17 cellular contexts compared by ENCODE assay signal in the genomic region with DNA sequence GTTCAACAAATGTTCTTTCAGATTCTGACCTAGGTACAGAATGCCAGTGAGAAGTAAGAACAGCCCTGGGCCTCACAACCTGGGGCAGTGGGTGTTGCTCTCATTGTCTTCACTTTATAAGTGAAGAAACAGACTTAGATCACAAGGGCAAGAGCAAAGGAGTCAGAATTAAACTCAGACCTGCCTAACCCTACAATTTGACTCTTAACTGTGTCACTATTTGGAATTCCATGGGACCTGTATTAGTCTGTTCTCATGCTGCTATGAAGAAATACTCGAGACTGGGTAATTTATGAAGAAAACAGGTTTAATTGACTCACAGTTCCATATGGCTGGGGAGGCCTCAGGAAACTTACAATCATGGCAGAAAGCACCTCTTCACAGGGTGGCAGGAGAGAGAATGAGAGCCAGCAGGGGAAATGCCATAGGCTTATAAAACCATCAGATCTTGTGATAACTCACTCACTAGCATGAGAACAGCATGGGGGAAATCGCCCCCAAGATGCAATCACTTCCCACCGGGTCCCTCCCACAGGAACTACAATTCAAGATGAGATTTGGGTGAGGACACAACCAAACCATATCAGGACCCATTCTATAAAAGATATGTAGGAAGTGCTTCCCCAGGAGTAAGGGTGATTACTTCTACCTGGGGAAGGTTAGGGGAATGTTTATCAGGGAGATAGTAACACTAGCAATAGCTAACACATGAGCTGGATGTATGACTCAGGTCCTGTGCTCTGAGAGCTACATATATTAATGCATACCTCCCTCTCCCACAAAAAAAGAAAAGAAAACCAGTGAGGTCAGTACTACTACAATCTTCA.
DNase-seq lines count a peak whose midpoint lies in the region; ATAC-seq and TF ChIP-seq lines count a peak whose summit lies in the region.
"Had no signal": no experiment of that assay in that cellular context is flagged by ENCODE, and none has a peak within 500 bp of the region (broad histone marks: within the 10 kb centered on the region; RNA-seq: fewer than 3 reads in every experiment).

No MANE protein-coding gene starts in this region.

- peak; percentile 81 for DNase-seq in EH (ENCODE audit: low read depth)
- peak; percentile 52 for DNase-seq in astrocyte of the hippocampus (ENCODE audit: low read depth, low spot score)
- DNase-seq in kidney tubule cell (ENCODE audit: low spot score), result peak; percentile 89
- no peak for DNase-seq in effector memory CD8-positive, alpha-beta T cell
- no peak for DNase-seq in D341Med (ENCODE audit: low spot score)
- DNase-seq: activated naive CD4-positive, alpha-beta T cell; DND-41; heart right ventricle; NCI-H1092 treated with DMSO at 0.1 percent for 48 hours; NCI-H2171 treated with DMSO at 0.1 percent for 48 hours had no signal

- no peak for ATAC-seq in effector memory CD8-positive, alpha-beta T cell (replicated peaks)
- ATAC-seq in GM21381 (IDR thresholded peaks at IDR 0.05; ENCODE audit: unreplicated experiment) (no peak), GM21529 (IDR thresholded peaks at IDR 0.05; ENCODE audit: unreplicated experiment) (no peak)
- ATAC-seq: heart right ventricle had no signal

- H3K9me3 ChIP-seq in OCI-LY3 (ENCODE audit: insufficient read depth, low read length), result no peaks in the 10 kb centered on the region
- H3K9me3 ChIP-seq: heart right ventricle, suprapubic skin had no signal

- H3K27me3 Mint-ChIP-seq in effector memory CD8-positive, alpha-beta T cell, result peaks cover 5 to 18% of the 10 kb centered on the region in 2 donors
- H3K27me3 Mint-ChIP-seq: B cell had no signal

- H3K4me1 ChIP-seq in OCI-LY3 (ENCODE audit: low read length), result peaks cover 57% of the 10 kb centered on the region
- H3K4me1 ChIP-seq: suprapubic skin had no signal

- H3K27ac ChIP-seq in OCI-LY3 (ENCODE audit: low read length), result no peak overlapping the region
- H3K27ac ChIP-seq: cardiac muscle cell, heart right ventricle, parathyroid adenoma, suprapubic skin had no signal

- H3K4me3 ChIP-seq in OCI-LY3 (ENCODE audit: low read length), result no peak overlapping the region
- H3K4me3 ChIP-seq: cardiac muscle cell, heart right ventricle, suprapubic skin had no signal

- H3K9ac ChIP-seq in OCI-LY3 (ENCODE audit: low read length), result no peak overlapping the region
- H3K9ac ChIP-seq: parathyroid adenoma had no signal

- peaks cover 4% of the 10 kb centered on the region; the same call in 1 of the 2 replicates for H3K27me3 ChIP-seq in OCI-LY3 (ENCODE audit: low read depth, low read length)
- H3K27me3 ChIP-seq: suprapubic skin had no signal

- no peaks in the 10 kb centered on the region for H4K20me1 ChIP-seq in OCI-LY3 (ENCODE audit: insufficient read depth, low read length)

- no peaks in the 10 kb centered on the region for H3K79me2 ChIP-seq in OCI-LY3 (ENCODE audit: low read length)
- H3K79me2 ChIP-seq: parathyroid adenoma had no signal

- TF ChIP-seq CTCF in OCI-LY3 (IDR thresholded peaks at IDR 0.05; ENCODE audit: low read depth, low read length), result no peak

- H3K4me2 ChIP-seq in OCI-LY3 (ENCODE audit: low read length), result 0 out of 2 replicates have a peak overlapping the region, but pooled peaks have one; percentile 98

- H3K9me3 Mint-ChIP-seq in effector memory CD8-positive, alpha-beta T cell, result no peaks in the 10 kb centered on the region

- no peak overlapping the region for H3K27ac Mint-ChIP-seq in effector memory CD8-positive, alpha-beta T cell
- H3K27ac Mint-ChIP-seq: B cell had no signal

- no peaks in the 10 kb centered on the region for H3K36me3 Mint-ChIP-seq in effector memory CD8-positive, alpha-beta T cell (ENCODE audit: insufficient read depth)

- no peaks in the 10 kb centered on the region for H3K4me1 Mint-ChIP-seq in effector memory CD8-positive, alpha-beta T cell (ENCODE audit: low read depth in 2 of 2)

- H3K36me3 ChIP-seq in OCI-LY3 (replicated peaks; ENCODE audit: low read depth, low read length), result no peaks in the 10 kb centered on the region
- H3K36me3 ChIP-seq: cardiac muscle cell, heart right ventricle, suprapubic skin had no signal

- H2AFZ ChIP-seq in OCI-LY3 (ENCODE audit: low read depth, low read length), result no peak overlapping the region

- H3K4me3 Mint-ChIP-seq in effector memory CD8-positive, alpha-beta T cell, result no peak overlapping the region
- H3K4me3 Mint-ChIP-seq: B cell had no signal

Comparison
In these comparisons a context has a peak if more than half of its experiments do, and no peak if none do; other contexts are left out.
1. DNase-seq: peak in EH (single experiment), astrocyte of the hippocampus (single experiment) and kidney tubule cell (single experiment); none in effector memory CD8-positive, alpha-beta T cell (0 of 3) and D341Med (single experiment).